Comparison of ENCODE assay signal across 8 cellular contexts in genomic region chr12:62632521-62632920, GRCh38.
A peak's percentile ranks its signal among the peaks of the same experiment; 100 is the strongest.
DNase-seq lines count a peak whose midpoint lies in the region; ATAC-seq and TF ChIP-seq lines count a peak whose summit lies in the region.

No MANE protein-coding gene starts in this region.

- CTCF ChIA-PET in mammary epithelial cell (lab: Charles Lee; ENCODE audit: low non-redundant PET), result no interaction called here

- peaks cover 9% of the 10 kb centered on the region for H3K4me1 Mint-ChIP-seq in stimulated activated effector memory CD8-positive, alpha-beta T cell treated with anti-CD3 and anti-CD28 coated beads, Interleukin-12 subunit alpha, Interleukin-12 subunit beta, amount 100 ng/mL, for 72 hours

- no peaks in the 10 kb centered on the region for H4K20me1 ChIP-seq in mammary epithelial cell (ENCODE audit: insufficient read depth, low read length)

- no peaks in the 10 kb centered on the region for H3K9me3 Mint-ChIP-seq in stimulated activated effector memory CD8-positive, alpha-beta T cell treated with anti-CD3 and anti-CD28 coated beads, Interleukin-12 subunit alpha, Interleukin-12 subunit beta, amount 100 ng/mL, for 72 hours

- in situ Hi-C loops in mammary epithelial cell (cut with MboI; ENCODE audit: low sequenced_read_pairs in 2 of 2), result no loop called here

- no peaks in the 10 kb centered on the region for H3K36me3 ChIP-seq in mammary epithelial cell (ENCODE audit: insufficient read depth, low read length)

- intact Hi-C loops in mammary epithelial cell (cut with micrococcal nuclease), result no loop called here

- no TSS peak for BruUV-seq in mammary epithelial cell (replicated peaks; lab: Mats Ljungman, UMichigan)

- ATAC-seq in GM21619 (IDR thresholded peaks at IDR 0.05; ENCODE audit: unreplicated experiment) (peak; percentile 36), HG03280 (IDR thresholded peaks at IDR 0.05; ENCODE audit: unreplicated experiment) (no peak)
- peak; percentile 45 for ATAC-seq in stimulated activated effector memory CD8-positive, alpha-beta T cell treated with anti-CD3 and anti-CD28 coated beads, Interleukin-12 subunit alpha, Interleukin-12 subunit beta, amount 100 ng/mL, for 72 hours

- DNase-seq in GM04503 (ENCODE audit: low read depth), result peak; percentile 45
- DNase-seq in NCI-H1092 (lab: John Stamatoyannopoulos, UW), result peak; percentile 21
- DNase-seq in mammary epithelial cell, result no peak
- DNase-seq in iris pigment epithelial cell (ENCODE audit: low read depth), result peak; percentile 24
- DNase-seq in stimulated activated effector memory CD8-positive, alpha-beta T cell treated with anti-CD3 and anti-CD28 coated beads, Interleukin-12 subunit alpha, Interleukin-12 subunit beta, amount 100 ng/mL, for 72 hours (ENCODE audit: low spot score in 2 of 2), result no peak
- no peak for DNase-seq in NCI-H1694 (lab: John Stamatoyannopoulos, UW)

- peak overlapping the region; percentile 90 for H3K4me2 ChIP-seq in mammary epithelial cell (ENCODE audit: insufficient read depth, low read depth, low read length)

- peak overlapping the region; percentile 14 to 51 (median 45) for H3K4me3 ChIP-seq in mammary epithelial cell (replicated peaks in 1 of 3; ENCODE audit: insufficient read depth in 1 of 3, low read depth in 2 of 3, low read length in 3 of 3)

- H3K27ac Mint-ChIP-seq in stimulated activated effector memory CD8-positive, alpha-beta T cell treated with anti-CD3 and anti-CD28 coated beads, Interleukin-12 subunit alpha, Interleukin-12 subunit beta, amount 100 ng/mL, for 72 hours, result no peak overlapping the region

- WGBS in mammary epithelial cell (ENCODE audit: low coverage, missing lambda C conversion rate), result 20% methylated on average over 12 of the region's 17 CpGs

- peak overlapping the region; percentile 71 for H3K4me3 Mint-ChIP-seq in stimulated activated effector memory CD8-positive, alpha-beta T cell treated with anti-CD3 and anti-CD28 coated beads, Interleukin-12 subunit alpha, Interleukin-12 subunit beta, amount 100 ng/mL, for 72 hours

- H3K9ac ChIP-seq in mammary epithelial cell (ENCODE audit: insufficient read depth, low read length), result no peak overlapping the region

- peaks cover 26% of the 10 kb centered on the region for H3K4me1 ChIP-seq in mammary epithelial cell (ENCODE audit: insufficient read depth, low read length)

- no peaks in the 10 kb centered on the region for H3K27me3 ChIP-seq in mammary epithelial cell (ENCODE audit: insufficient read depth, low read length)

- no peaks in the 10 kb centered on the region for H3K9me3 ChIP-seq in mammary epithelial cell (replicated peaks; ENCODE audit: insufficient read depth, low read length)

- no peaks in the 10 kb centered on the region for H3K36me3 Mint-ChIP-seq in stimulated activated effector memory CD8-positive, alpha-beta T cell treated with anti-CD3 and anti-CD28 coated beads, Interleukin-12 subunit alpha, Interleukin-12 subunit beta, amount 100 ng/mL, for 72 hours

- no peak overlapping the region for H3K27ac ChIP-seq in mammary epithelial cell (ENCODE audit: insufficient read depth, low read depth, low read length)

- dilution Hi-C loops in mammary epithelial cell (cut with HindIII; ENCODE audit: low sequenced_read_pairs), result no loop called here

- no peak for TF ChIP-seq CTCF in mammary epithelial cell (conservative IDR thresholded peaks at IDR 0.05 in 1 of 2, IDR thresholded peaks at IDR 0.05 in 1 of 2; ENCODE audit: extremely low read depth in 1 of 2, insufficient read depth in 1 of 2, low read depth in 1 of 2, low read length in 2 of 2)

- peak overlapping the region; percentile 85 for H2AFZ ChIP-seq in mammary epithelial cell (ENCODE audit: low read depth, low read length)

- H3K79me2 ChIP-seq in mammary epithelial cell (ENCODE audit: insufficient read depth, low read length), result no peaks in the 10 kb centered on the region

Comparison
In these comparisons a context has a peak if more than half of its experiments do, and no peak if none do; other contexts are left out.
1. DNase-seq: peak in GM04503 (single experiment), NCI-H1092 (single experiment) and iris pigment epithelial cell (single experiment); none in mammary epithelial cell (single experiment), stimulated activated effector memory CD8-positive, alpha-beta T cell treated with anti-CD3 and anti-CD28 coated beads, Interleukin-12 subunit alpha, Interleukin-12 subunit beta, amount 100 ng/mL, for 72 hours (0 of 2) and NCI-H1694 (single experiment).